In the genomic region with DNA sequence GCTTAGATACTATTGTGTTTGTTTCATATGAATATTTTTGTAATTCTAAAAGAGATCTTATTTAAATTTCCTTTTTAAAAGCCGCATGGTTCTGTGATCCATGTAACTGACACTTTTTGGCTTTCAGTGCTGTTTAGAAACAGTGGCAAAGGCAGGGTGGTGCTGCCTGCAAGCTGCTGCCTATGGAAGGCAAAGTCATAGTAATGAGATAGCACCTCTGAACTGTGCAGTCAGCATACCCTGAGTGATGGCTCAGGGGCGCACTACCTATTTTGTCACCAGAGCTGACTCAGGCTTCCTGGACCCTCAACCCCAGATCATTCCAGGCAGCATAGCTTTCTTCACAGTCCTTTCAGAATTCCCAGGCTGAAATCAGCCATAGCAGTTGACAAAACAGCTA, we compare ENCODE assay signal across 6 cellular contexts.
"Had no signal": no experiment of that assay in that cellular context is flagged by ENCODE, and none has a peak within 500 bp of the region (broad histone marks: within the 10 kb centered on the region; RNA-seq: fewer than 3 reads in every experiment).

No MANE protein-coding gene starts in this region.

- DNase-seq: IMR-90, KBM-7, KG1 had no signal

- H3K4me3 ChIP-seq: K562 had no signal

- H3K27ac ChIP-seq: HL-60 had no signal

- ATAC-seq: HepG2, K562 had no signal
